In the genomic region with DNA sequence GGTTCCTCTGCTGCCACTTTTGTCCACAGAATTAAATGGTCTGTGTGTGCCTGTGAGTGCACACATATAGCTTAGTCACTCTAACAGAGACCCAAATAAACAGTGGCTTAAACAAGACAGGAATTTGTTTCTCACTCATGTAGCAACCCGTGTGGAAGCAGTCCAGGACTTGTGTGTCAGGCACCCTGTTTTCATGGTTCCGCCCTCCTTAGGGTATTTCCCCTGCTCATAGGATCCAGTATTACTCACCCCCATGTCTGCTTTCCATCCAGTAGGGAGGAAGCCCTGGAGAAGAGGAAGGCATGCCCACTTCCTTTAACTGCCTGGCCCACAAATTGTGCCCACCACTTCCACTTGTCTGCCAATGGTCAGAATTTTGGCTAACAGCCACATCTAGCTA, we compare ENCODE assay signal across 9 cellular contexts. TPM values are rescaled to one million over a fixed set of nuclear protein-coding genes. Genes with fewer than 3 reads are reported as not detected.
DNase-seq lines count a peak whose midpoint lies in the region; ATAC-seq and TF ChIP-seq lines count a peak whose summit lies in the region.
"Had no signal": no experiment of that assay in that cellular context is flagged by ENCODE, and none has a peak within 500 bp of the region (broad histone marks: within the 10 kb centered on the region; RNA-seq: fewer than 3 reads in every experiment).

No MANE protein-coding gene starts in this region.

- H3K27me3 ChIP-seq in prostate gland (replicated peaks; ENCODE audit: insufficient read depth) = no peaks in the 10 kb centered on the region

- DNase-seq in Daoy (ENCODE audit: low read depth) (peak; percentile 97), NCI-H226 (peak; percentile 98), epithelial cell of prostate (ENCODE audit: low read depth, low spot score) (peak; percentile 100), prostate gland (ENCODE audit: low spot score) (peak; percentile 54), posterior vena cava (ENCODE audit: low spot score) (no peak)
- no peak for DNase-seq in activated T-helper 2 cell treated with anti-CD3 and anti-CD28 coated beads, Interferon-gamma antibody, Interleukin-2, Interleukin-4, amounts not matched to agents 10 μg/mL and 5 μg/mL and 100 μg/mL, durations not matched to agents 14 hours and 24 hours and 36 hours (ENCODE audit: low spot score)
- DNase-seq in activated CD8-positive, alpha-beta memory T cell treated with anti-CD3 and anti-CD28 coated beads, Interleukin-2, amount 50 U/mL, for 4 hours = no peak

- 40% methylated on average over 2 of the region's 2 CpGs for whole genome bisulfite sequencing in prostate gland

- ATAC-seq in GM18873 (IDR thresholded peaks at IDR 0.05; ENCODE audit: low FRiP score, unreplicated experiment) = no peak

- H3K9me3 ChIP-seq in prostate gland = no peaks in the 10 kb centered on the region

- H3K4me1 Mint-ChIP-seq in activated T-helper 2 cell treated with anti-CD3 and anti-CD28 coated beads, Interferon-gamma antibody, Interleukin-2, Interleukin-4, amounts not matched to agents 10 μg/mL and 5 μg/mL and 100 μg/mL, durations not matched to agents 14 hours and 24 hours and 36 hours (ENCODE audit: low read depth) = peaks cover 8% of the 10 kb centered on the region
- H3K4me1 Mint-ChIP-seq: central memory CD8-positive, alpha-beta T cell had no signal

- intact Hi-C loops in prostate gland (cut with DNase I) = no loop called here
- intact Hi-C loops in posterior vena cava (cut with DNase I) = no loop called here
- intact Hi-C loops in activated T-helper 2 cell treated with anti-CD3 and anti-CD28 coated beads, Interferon-gamma antibody, Interleukin-2, Interleukin-4, amounts not matched to agents 10 μg/mL and 5 μg/mL and 100 μg/mL, durations not matched to agents 14 hours and 24 hours and 36 hours (cut with micrococcal nuclease) = no loop called here

- no peak overlapping the region for H3K27ac Mint-ChIP-seq in activated T-helper 2 cell treated with anti-CD3 and anti-CD28 coated beads, Interferon-gamma antibody, Interleukin-2, Interleukin-4, amounts not matched to agents 10 μg/mL and 5 μg/mL and 100 μg/mL, durations not matched to agents 14 hours and 24 hours and 36 hours

- no peak overlapping the region for H3K4me3 ChIP-seq in prostate gland

- H3K36me3 Mint-ChIP-seq in activated T-helper 2 cell treated with anti-CD3 and anti-CD28 coated beads, Interferon-gamma antibody, Interleukin-2, Interleukin-4, amounts not matched to agents 10 μg/mL and 5 μg/mL and 100 μg/mL, durations not matched to agents 14 hours and 24 hours and 36 hours (ENCODE audit: low read depth) = no peaks in the 10 kb centered on the region

- no peaks in the 10 kb centered on the region for H3K9me3 Mint-ChIP-seq in activated T-helper 2 cell treated with anti-CD3 and anti-CD28 coated beads, Interferon-gamma antibody, Interleukin-2, Interleukin-4, amounts not matched to agents 10 μg/mL and 5 μg/mL and 100 μg/mL, durations not matched to agents 14 hours and 24 hours and 36 hours
- H3K9me3 Mint-ChIP-seq: central memory CD8-positive, alpha-beta T cell had no signal

- TF ChIP-seq POLR2A in prostate gland (IDR thresholded peaks at IDR 0.05) = no peak

- H3K27ac ChIP-seq in epithelial cell of prostate (peak overlapping the region; percentile 77), prostate gland (peak overlapping the region; percentile 54 to 80)

- H3K4me1 ChIP-seq in prostate gland (replicated peaks) = peaks cover 3% of the 10 kb centered on the region

- H3K36me3 ChIP-seq in prostate gland = no peaks in the 10 kb centered on the region

- H3K4me3 Mint-ChIP-seq in activated T-helper 2 cell treated with anti-CD3 and anti-CD28 coated beads, Interferon-gamma antibody, Interleukin-2, Interleukin-4, amounts not matched to agents 10 μg/mL and 5 μg/mL and 100 μg/mL, durations not matched to agents 14 hours and 24 hours and 36 hours (ENCODE audit: low read depth) = no peak overlapping the region
- H3K4me3 Mint-ChIP-seq: central memory CD8-positive, alpha-beta T cell had no signal

- no peak for TF ChIP-seq CTCF in prostate gland (IDR thresholded peaks at IDR 0.05)

- peaks cover 17% of the 10 kb centered on the region for H3K27me3 Mint-ChIP-seq in activated T-helper 2 cell treated with anti-CD3 and anti-CD28 coated beads, Interferon-gamma antibody, Interleukin-2, Interleukin-4, amounts not matched to agents 10 μg/mL and 5 μg/mL and 100 μg/mL, durations not matched to agents 14 hours and 24 hours and 36 hours (ENCODE audit: low read depth)

RNA-seq across cellular contexts. Expression of a gene that starts 41.3 kb away (rescaled TPM):
- 0.06 TPM in 1 of 2 replicates, not detected in the other for total RNA-seq in Daoy (2014; rRNA removed; shearing (Covaris generic))
- 100 to 1,000 TPM; 219 to 310 TPM for total RNA-seq in prostate gland
- total RNA-seq in posterior vena cava = 10 to 100 TPM in 1 of 2 donors, 1 to 10 TPM in 1; 5.6 to 19.1 TPM
- total RNA-seq in activated T-helper 2 cell treated with anti-CD3 and anti-CD28 coated beads, Interferon-gamma antibody, Interleukin-2, Interleukin-4, amounts not matched to agents 10 μg/mL and 5 μg/mL and 100 μg/mL, durations not matched to agents 14 hours and 24 hours and 36 hours = 0.07 and 0.09 TPM in 2 replicates

Comparison
In these comparisons a context has a peak if more than half of its experiments do, and no peak if none do; other contexts are left out.
1. DNase-seq: peak in Daoy (single experiment), NCI-H226 (single experiment), epithelial cell of prostate (single experiment) and prostate gland (single experiment); none in posterior vena cava (single experiment), activated T-helper 2 cell treated with anti-CD3 and anti-CD28 coated beads, Interferon-gamma antibody, Interleukin-2, Interleukin-4, amounts not matched to agents 10 μg/mL and 5 μg/mL and 100 μg/mL, durations not matched to agents 14 hours and 24 hours and 36 hours (single experiment) and activated CD8-positive, alpha-beta memory T cell treated with anti-CD3 and anti-CD28 coated beads, Interleukin-2, amount 50 U/mL, for 4 hours (single experiment).
2. RNA of a gene that starts 41.3 kb away (total RNA-seq): 219 to 310 TPM in prostate gland; 5.6 to 19.1 TPM in posterior vena cava, 0.07 to 0.09 TPM in activated T-helper 2 cell treated with anti-CD3 and anti-CD28 coated beads, Interferon-gamma antibody, Interleukin-2, Interleukin-4, amounts not matched to agents 10 μg/mL and 5 μg/mL and 100 μg/mL, durations not matched to agents 14 hours and 24 hours and 36 hours and 0.06 TPM in Daoy; every median in the first group is over 10 times any median in the second.